In the genomic region with DNA sequence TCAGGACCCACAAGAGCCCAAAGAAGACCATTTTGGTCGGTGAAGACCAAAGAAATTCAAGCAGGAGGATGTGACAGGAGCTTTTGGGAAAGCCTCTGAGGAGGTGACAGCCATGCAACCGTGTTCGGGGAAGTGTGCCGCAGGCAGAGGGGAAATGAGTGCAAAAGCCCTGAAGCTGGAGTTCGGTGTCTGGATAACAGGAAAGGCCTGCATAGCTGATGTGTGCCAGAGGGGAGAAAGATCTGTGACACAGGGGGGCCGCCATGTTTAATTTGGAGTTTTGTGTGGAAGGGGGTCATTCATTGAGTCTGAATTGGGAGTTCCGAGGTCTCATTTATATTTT, we compare ENCODE assay signal across 8 cellular contexts. TPM values are rescaled to one million over a fixed set of nuclear protein-coding genes. Genes with fewer than 3 reads are reported as not detected.
DNase-seq lines count a peak whose midpoint lies in the region; ATAC-seq and TF ChIP-seq lines count a peak whose summit lies in the region.

No MANE protein-coding gene starts in this region.

- H3K4me3 ChIP-seq in BLaER1: peak overlapping the region; percentile 93
- H3K4me3 ChIP-seq in right atrium auricular region: peak overlapping the region; percentile 63 to 89
- peak overlapping the region; percentile 74 to 93 (median 76) for H3K4me3 ChIP-seq in gastrocnemius medialis

- H3K4me3 Mint-ChIP-seq in activated T-helper 2 cell treated with anti-CD3 and anti-CD28 coated beads, Interferon-gamma antibody, Interleukin-2, Interleukin-4, amounts not matched to agents 10 μg/mL and 5 μg/mL and 100 μg/mL, durations not matched to agents 14 hours and 24 hours and 36 hours (ENCODE audit: low read depth): peak overlapping the region; percentile 93

- peak overlapping the region; percentile 96 for H3K27ac Mint-ChIP-seq in activated T-helper 2 cell treated with anti-CD3 and anti-CD28 coated beads, Interferon-gamma antibody, Interleukin-2, Interleukin-4, amounts not matched to agents 10 μg/mL and 5 μg/mL and 100 μg/mL, durations not matched to agents 14 hours and 24 hours and 36 hours

- DNase-seq in activated T-helper 2 cell treated with anti-CD3 and anti-CD28 coated beads, Interferon-gamma antibody, Interleukin-2, Interleukin-4, amounts not matched to agents 10 μg/mL and 5 μg/mL and 100 μg/mL, durations not matched to agents 14 hours and 24 hours and 36 hours (ENCODE audit: low spot score): no peak
- DNase-seq in right atrium auricular region (ENCODE audit: low spot score) (no peak), gastrocnemius medialis (no peak), NCI-H2029 treated with DMSO at 0.1 percent for 48 hours (lab: John Stamatoyannopoulos, UW) (no peak)
- no peak for DNase-seq in stimulated activated CD4-positive, alpha-beta T cell treated with anti-CD3 and anti-CD28 coated beads, Interleukin-1b, Interleukin-23, amount 100 ng/mL, for 48 hours

- H3K4me1 ChIP-seq in BLaER1: peaks cover 68% of the 10 kb centered on the region
- peaks cover 0 to 60% of the 10 kb centered on the region in 2 donors for H3K4me1 ChIP-seq in right atrium auricular region
- H3K4me1 ChIP-seq in gastrocnemius medialis: peaks cover 48 to 53% of the 10 kb centered on the region in 2 donors

- H3K27ac ChIP-seq in BLaER1: peak overlapping the region; percentile 96
- peak overlapping the region; percentile 93 to 98 for H3K27ac ChIP-seq in right atrium auricular region
- H3K27ac ChIP-seq in gastrocnemius medialis: peak overlapping the region; percentile 90 to 99 (median 98)

- H3K27me3 ChIP-seq in BLaER1 (no peaks in the 10 kb centered on the region), right atrium auricular region (no peaks in the 10 kb centered on the region), gastrocnemius medialis (no peaks in the 10 kb centered on the region)

- peak; percentile 10 for ATAC-seq in HG03064 (IDR thresholded peaks at IDR 0.05; ENCODE audit: low read depth, unreplicated experiment)
- peak; percentile 4 to 11 for ATAC-seq in gastrocnemius medialis
- ATAC-seq in HG03432 (IDR thresholded peaks at IDR 0.05; ENCODE audit: unreplicated experiment): no peak

- in situ Hi-C loops in gastrocnemius medialis (cut with MboI; ENCODE audit: low sequenced_read_pairs in 4 of 4): loop anchor here in 3 of 4 donors (5.0 to 25.0 kb wide), 3 partner anchors 53 to 114 kb away; a partner anchor contains a TSS

- H3K27me3 Mint-ChIP-seq in activated T-helper 2 cell treated with anti-CD3 and anti-CD28 coated beads, Interferon-gamma antibody, Interleukin-2, Interleukin-4, amounts not matched to agents 10 μg/mL and 5 μg/mL and 100 μg/mL, durations not matched to agents 14 hours and 24 hours and 36 hours (ENCODE audit: low read depth): no peaks in the 10 kb centered on the region

- TF ChIP-seq CTCF in right atrium auricular region (IDR thresholded peaks at IDR 0.05): no peak
- TF ChIP-seq CTCF in gastrocnemius medialis (IDR thresholded peaks at IDR 0.05 in 4 of 5, conservative IDR thresholded peaks at IDR 0.05 in 1 of 5): no peak

- H3K9ac ChIP-seq in BLaER1: peak overlapping the region; percentile 96

- H3K9me3 Mint-ChIP-seq in activated T-helper 2 cell treated with anti-CD3 and anti-CD28 coated beads, Interferon-gamma antibody, Interleukin-2, Interleukin-4, amounts not matched to agents 10 μg/mL and 5 μg/mL and 100 μg/mL, durations not matched to agents 14 hours and 24 hours and 36 hours: no peaks in the 10 kb centered on the region

- TF ChIP-seq POLR2A in gastrocnemius medialis (IDR thresholded peaks at IDR 0.05): no peak

- H3K36me3 ChIP-seq in BLaER1: peaks cover 22% of the 10 kb centered on the region
- no peaks in the 10 kb centered on the region for H3K36me3 ChIP-seq in right atrium auricular region
- H3K36me3 ChIP-seq in gastrocnemius medialis: no peaks in the 10 kb centered on the region

- H3K4me1 Mint-ChIP-seq in activated T-helper 2 cell treated with anti-CD3 and anti-CD28 coated beads, Interferon-gamma antibody, Interleukin-2, Interleukin-4, amounts not matched to agents 10 μg/mL and 5 μg/mL and 100 μg/mL, durations not matched to agents 14 hours and 24 hours and 36 hours (ENCODE audit: low read depth): peaks cover 62% of the 10 kb centered on the region

- H3K9me3 ChIP-seq in BLaER1 (no peaks in the 10 kb centered on the region), right atrium auricular region (no peaks in the 10 kb centered on the region), gastrocnemius medialis (no peaks in the 10 kb centered on the region)

- peaks cover 58% of the 10 kb centered on the region for H3K36me3 Mint-ChIP-seq in activated T-helper 2 cell treated with anti-CD3 and anti-CD28 coated beads, Interferon-gamma antibody, Interleukin-2, Interleukin-4, amounts not matched to agents 10 μg/mL and 5 μg/mL and 100 μg/mL, durations not matched to agents 14 hours and 24 hours and 36 hours (ENCODE audit: low read depth)

- peaks cover 34% of the 10 kb centered on the region for H4K20me1 ChIP-seq in BLaER1

- H3K4me2 ChIP-seq in BLaER1: peak overlapping the region; percentile 87

- intact Hi-C loops in activated T-helper 2 cell treated with anti-CD3 and anti-CD28 coated beads, Interferon-gamma antibody, Interleukin-2, Interleukin-4, amounts not matched to agents 10 μg/mL and 5 μg/mL and 100 μg/mL, durations not matched to agents 14 hours and 24 hours and 36 hours (cut with micrococcal nuclease): loop anchor here (1.0 to 10.0 kb wide), 7 partner anchors 15 to 856 kb away; a partner anchor contains a TSS
- intact Hi-C loops in gastrocnemius medialis (cut with DNase I; ENCODE audit: low total_unique reads): loop anchor here (1.0 to 10.0 kb wide), 5 partner anchors 53 to 301 kb away; a partner anchor contains a TSS

RNA-seq across cellular contexts. Expression of a gene that starts 0.9 kb away (rescaled TPM):
- total RNA-seq in activated T-helper 2 cell treated with anti-CD3 and anti-CD28 coated beads, Interferon-gamma antibody, Interleukin-2, Interleukin-4, amounts not matched to agents 10 μg/mL and 5 μg/mL and 100 μg/mL, durations not matched to agents 14 hours and 24 hours and 36 hours: 63.4 and 71.1 TPM in 2 replicates
- total RNA-seq in right atrium auricular region: 10 to 100 TPM; 29.0 to 32.1 TPM
- 10 to 100 TPM; 33.9 to 41.7 (median 37.9) TPM for total RNA-seq in gastrocnemius medialis

RNA-seq across cellular contexts. Expression of a gene that starts 53.4 kb away (rescaled TPM):
- total RNA-seq in activated T-helper 2 cell treated with anti-CD3 and anti-CD28 coated beads, Interferon-gamma antibody, Interleukin-2, Interleukin-4, amounts not matched to agents 10 μg/mL and 5 μg/mL and 100 μg/mL, durations not matched to agents 14 hours and 24 hours and 36 hours: 326 and 348 TPM in 2 replicates
- 100 to 1,000 TPM in 1 of 2 donors, 10 to 100 TPM in 1; 75.3 to 123 TPM for total RNA-seq in right atrium auricular region
- total RNA-seq in gastrocnemius medialis: 100 to 1,000 TPM; 215 to 302 (median 259) TPM

RNA-seq across cellular contexts. Expression of a gene that starts 55.3 kb away (rescaled TPM):
- 48.0 and 53.0 TPM in 2 replicates for total RNA-seq in activated T-helper 2 cell treated with anti-CD3 and anti-CD28 coated beads, Interferon-gamma antibody, Interleukin-2, Interleukin-4, amounts not matched to agents 10 μg/mL and 5 μg/mL and 100 μg/mL, durations not matched to agents 14 hours and 24 hours and 36 hours
- 10 to 100 TPM; 29.5 to 38.1 TPM for total RNA-seq in right atrium auricular region
- 10 to 100 TPM; 35.2 to 64.5 (median 51.2) TPM for total RNA-seq in gastrocnemius medialis
